In genomic region chr6:21357262-21357661, GRCh38 we compare ENCODE assay signal across 26 cellular contexts.
"Had no signal": no experiment of that assay in that cellular context is flagged by ENCODE, and none has a peak within 500 bp of the region (broad histone marks: within the 10 kb centered on the region; RNA-seq: fewer than 3 reads in every experiment).

No MANE protein-coding gene starts in this region.

- H3K36me3 Mint-ChIP-seq: activated naive CD8-positive, alpha-beta T cell treated with anti-CD3 and anti-CD28 coated beads for 36 hours; naive thymus-derived CD4-positive, alpha-beta T cell had no signal

- H2AFZ ChIP-seq: parathyroid adenoma had no signal

- H3K4me1 ChIP-seq: adrenal gland, gastroesophageal sphincter, parathyroid adenoma, right atrium auricular region, testis, upper lobe of left lung, vagina had no signal

- H3K36me3 ChIP-seq: adrenal gland, cardiac muscle cell, gastroesophageal sphincter, right atrium auricular region, upper lobe of left lung, vagina had no signal

- H3K27ac ChIP-seq: adrenal gland, body of pancreas, cardiac muscle cell, gastroesophageal sphincter, parathyroid adenoma, psoas muscle, right atrium auricular region, testis, upper lobe of left lung, vagina had no signal

- H3K4me1 Mint-ChIP-seq: activated naive CD8-positive, alpha-beta T cell treated with anti-CD3 and anti-CD28 coated beads for 36 hours; naive thymus-derived CD4-positive, alpha-beta T cell had no signal

- H3K9me3 Mint-ChIP-seq: activated naive CD4-positive, alpha-beta T cell treated with anti-CD3 and anti-CD28 coated beads for 36 hours; activated naive CD8-positive, alpha-beta T cell treated with anti-CD3 and anti-CD28 coated beads for 36 hours; effector memory CD8-positive, alpha-beta T cell had no signal

- H3K79me2 ChIP-seq: parathyroid adenoma had no signal

- H3K27ac Mint-ChIP-seq: activated naive CD4-positive, alpha-beta T cell treated with anti-CD3 and anti-CD28 coated beads for 36 hours; activated naive CD8-positive, alpha-beta T cell treated with anti-CD3 and anti-CD28 coated beads for 36 hours; effector memory CD8-positive, alpha-beta T cell; naive thymus-derived CD4-positive, alpha-beta T cell had no signal

- H3K9ac ChIP-seq: parathyroid adenoma had no signal

- H3K27me3 ChIP-seq: adrenal gland, body of pancreas, cardiac muscle cell, gastroesophageal sphincter, right atrium auricular region, testis, upper lobe of left lung, vagina had no signal

- DNase-seq: activated CD4-positive, alpha-beta T cell treated with anti-CD3 and anti-CD28 coated beads for 4 hours; activated CD4-positive, alpha-beta T cell treated with anti-CD3 and anti-CD28 coated beads, Interleukin-2, amount 50 U/mL, for 4 hours; activated effector memory CD4-positive, alpha-beta T cell treated with anti-CD3 and anti-CD28 coated beads, Interleukin-2, amount 50 U/mL, for 16 hours; activated naive CD4-positive, alpha-beta T cell treated with anti-CD3 and anti-CD28 coated beads for 36 hours; activated naive CD8-positive, alpha-beta T cell treated with anti-CD3 and anti-CD28 coated beads for 36 hours; adrenal gland; aorta; body of pancreas; cortex of kidney; effector memory CD8-positive, alpha-beta T cell; hippocampal formation; kidney; midbrain; naive thymus-derived CD4-positive, alpha-beta T cell; nucleus accumbens; psoas muscle; stimulated activated CD4-positive, alpha-beta T cell treated with anti-CD3 and anti-CD28 coated beads, Interleukin-15, amount 100 ng/mL, for 24 hours; stimulated activated CD4-positive, alpha-beta T cell treated with anti-CD3 and anti-CD28 coated beads, Interleukin-2, amount 100 ng/mL, for 24 hours; stimulated activated naive CD8-positive, alpha-beta T cell treated with anti-CD3 and anti-CD28 coated beads, Interleukin-15, Interleukin-2, amounts not matched to agents 100 U/mL and 50 U/mL, for 24 hours; testis; upper lobe of left lung had no signal

- ATAC-seq: body of pancreas; effector memory CD8-positive, alpha-beta T cell; gastroesophageal sphincter; naive thymus-derived CD4-positive, alpha-beta T cell; psoas muscle; stimulated activated naive CD8-positive, alpha-beta T cell treated with anti-CD3 and anti-CD28 coated beads, Interleukin-15, Interleukin-2, amounts not matched to agents 100 U/mL and 50 U/mL, for 24 hours had no signal

- H3K27me3 Mint-ChIP-seq: naive thymus-derived CD4-positive, alpha-beta T cell had no signal

- H3K9me3 ChIP-seq: adrenal gland, body of pancreas, gastroesophageal sphincter, psoas muscle, right atrium auricular region, testis, upper lobe of left lung, vagina had no signal

- H3K4me3 Mint-ChIP-seq: activated naive CD4-positive, alpha-beta T cell treated with anti-CD3 and anti-CD28 coated beads for 36 hours; activated naive CD8-positive, alpha-beta T cell treated with anti-CD3 and anti-CD28 coated beads for 36 hours; effector memory CD8-positive, alpha-beta T cell; naive thymus-derived CD4-positive, alpha-beta T cell had no signal

- H3K4me3 ChIP-seq: adrenal gland, body of pancreas, cardiac muscle cell, gastroesophageal sphincter, psoas muscle, right atrium auricular region, testis, upper lobe of left lung, vagina had no signal

- FAIRE-seq: kidney had no signal
